15 cellular contexts compared by ENCODE assay signal in genomic region chr14:51251486-51251885, GRCh38. TPM values are rescaled to one million over a fixed set of nuclear protein-coding genes. Genes with fewer than 3 reads are reported as not detected.
DNase-seq lines count a peak whose midpoint lies in the region; ATAC-seq, FAIRE-seq and TF ChIP-seq lines count a peak whose summit lies in the region.
"Had no signal": no experiment of that assay in that cellular context is flagged by ENCODE, and none has a peak within 500 bp of the region (broad histone marks: within the 10 kb centered on the region; RNA-seq: fewer than 3 reads in every experiment).

No MANE protein-coding gene starts in this region.

- no peaks in the 10 kb centered on the region for H3K9me1 ChIP-seq in K562 (ENCODE audit: control insufficient read depth, insufficient read depth, low read length)

- CTCF ChIA-PET in MCF 10A (lab: Yijun Ruan, JAX) = interaction anchor here (0.6 kb wide), 1 partner anchor 242 kb away, joined by 3 read pairs; no protein-coding TSS in a partner anchor
- CTCF ChIA-PET in K562 (lab: Yijun Ruan, JAX; ENCODE audit: low intra/inter-chr PET ratio) = no interaction called here

- 87% methylated on average over 4 of the region's 4 CpGs for WGBS in K562 (ENCODE audit: insufficient coverage, low coverage, missing lambda C conversion rate)

- H4K20me1 ChIP-seq in K562 (replicated peaks; ENCODE audit: control insufficient read depth, insufficient read depth, low read length) = no peaks in the 10 kb centered on the region

- no peaks in the 10 kb centered on the region for H3K4me1 ChIP-seq in breast epithelium
- H3K4me1 ChIP-seq in K562 (replicated peaks in 1 of 2; ENCODE audit: control insufficient read depth in 2 of 2, insufficient read depth in 2 of 2, low read length in 2 of 2) = no peaks in the 10 kb centered on the region

- no peaks in the 10 kb centered on the region for H3K27me3 Mint-ChIP-seq in MCF 10A (ENCODE audit: insufficient read depth, unreplicated experiment)
- H3K27me3 Mint-ChIP-seq: B cell; CD4-positive, alpha-beta T cell had no signal

- H3K36me3 ChIP-seq in breast epithelium (no peaks in the 10 kb centered on the region), K562 (ENCODE audit: control insufficient read depth, insufficient read depth, low read length) (peaks cover 90% of the 10 kb centered on the region)

- H3K9me3 ChIP-seq in breast epithelium = no peaks in the 10 kb centered on the region
- no peaks in the 10 kb centered on the region for H3K9me3 ChIP-seq in K562 (replicated peaks; ENCODE audit: control insufficient read depth, insufficient read depth, low read depth, low read length)

- peaks cover 6% of the 10 kb centered on the region for H3K4me1 Mint-ChIP-seq in MCF 10A (ENCODE audit: insufficient read depth, unreplicated experiment)
- H3K4me1 Mint-ChIP-seq: GM23338, H9 had no signal

- FAIRE-seq in K562 (lab: Jason Lieb, UNC) (no peak), urothelium cell line (lab: Jason Lieb, UNC) (peak; percentile 35)

- H2AFZ ChIP-seq in K562 (ENCODE audit: low read depth, low read length) = no peak overlapping the region
- H2AFZ ChIP-seq: GM23338 had no signal

- DNase-seq in MCF 10A (ENCODE audit: unreplicated experiment) (peak; percentile 18), breast epithelium (ENCODE audit: low spot score in 2 of 2) (no peak), K562 (ENCODE audit: extremely low read depth in 1 of 4, low spot score in 3 of 4) (no peak), urothelium cell line (ENCODE audit: low spot score) (no peak), MV-4-11 (lab: John Stamatoyannopoulos, UW) (no peak)
- no peak for DNase-seq in activated CD4-positive, alpha-beta T cell treated with anti-CD3 and anti-CD28 coated beads for 4 hours
- DNase-seq: C1 segment of cervical spinal cord; Calu3; CD4-positive, alpha-beta T cell; DMS 273 treated with DMSO at 0.1 percent for 48 hours; H9 had no signal

- intact Hi-C loops in MCF 10A (cut with micrococcal nuclease) = no loop called here
- intact Hi-C loops in breast epithelium (cut with DNase I; ENCODE audit: low total_unique reads) = no loop called here
- intact Hi-C loops in K562 (cut with micrococcal nuclease) = no loop called here

- H3K4me3 Mint-ChIP-seq in MCF 10A (ENCODE audit: unreplicated experiment) = no peak overlapping the region
- H3K4me3 Mint-ChIP-seq: B cell; CD4-positive, alpha-beta T cell; GM23338; H9 had no signal

- no peak overlapping the region for H3K4me2 ChIP-seq in K562 (ENCODE audit: insufficient read depth, low read length)
- H3K4me2 ChIP-seq: GM23338 had no signal

- no peak overlapping the region for H3K27ac ChIP-seq in breast epithelium
- no peak overlapping the region for H3K27ac ChIP-seq in K562 (ENCODE audit: extremely low read depth, low read depth, low read length)

- H3K9me3 Mint-ChIP-seq in MCF 10A (ENCODE audit: unreplicated experiment) = no peaks in the 10 kb centered on the region
- H3K9me3 Mint-ChIP-seq: CD4-positive, alpha-beta T cell; GM23338; H9 had no signal

- H3K27ac Mint-ChIP-seq in MCF 10A (ENCODE audit: low read depth, unreplicated experiment) = peak overlapping the region; percentile 58
- H3K27ac Mint-ChIP-seq: B cell; CD4-positive, alpha-beta T cell; GM23338 had no signal

- TF ChIP-seq CTCF in MCF 10A (IDR thresholded peaks at IDR 0.05; ENCODE audit: unreplicated experiment) = no peak
- no peak for TF ChIP-seq CTCF in breast epithelium (IDR thresholded peaks at IDR 0.05)
- TF ChIP-seq CTCF in K562 (IDR thresholded peaks at IDR 0.05 in 2 of 3, conservative IDR thresholded peaks at IDR 0.05 in 1 of 3; ENCODE audit: insufficient read depth in 2 of 3, low read depth in 1 of 3, low read length in 3 of 3) = no peak

- no peak for TF ChIP-seq RAD21 in K562 (CRISPR knock-in tag; conservative IDR thresholded peaks at IDR 0.05 in 1 of 2, IDR thresholded peaks at IDR 0.05 in 1 of 2)

- H3K27me3 ChIP-seq in breast epithelium (no peaks in the 10 kb centered on the region), K562 (ENCODE audit: control insufficient read depth in 2 of 2, insufficient read depth in 2 of 2, low read length in 2 of 2) (no peaks in the 10 kb centered on the region)

- ATAC-seq in K562 = no peak
- ATAC-seq in esophagus mucosa = peak; percentile 80
- ATAC-seq in GM21786 (IDR thresholded peaks at IDR 0.05; ENCODE audit: unreplicated experiment) = no peak
- ATAC-seq: GM23338 had no signal

- no peak overlapping the region for H3K4me3 ChIP-seq in breast epithelium
- H3K4me3 ChIP-seq in K562 = no peak overlapping the region
- H3K4me3 ChIP-seq: GM23338 had no signal

- in situ Hi-C loops in K562 (cut with MboI) = no loop called here

- peaks cover 66% of the 10 kb centered on the region for H3K36me3 Mint-ChIP-seq in MCF 10A (ENCODE audit: insufficient read depth, unreplicated experiment)

- H3K79me2 ChIP-seq in K562 (ENCODE audit: control insufficient read depth, insufficient read depth, low read length) = 0 out of 3 replicates have a peak, but pooled peaks cover 2% of the 10 kb centered on the region

- BruUV-seq in MCF 10A (replicated peaks; lab: Mats Ljungman, UMichigan) (no TSS peak), K562 (replicated peaks; lab: Mats Ljungman, UMichigan) (no TSS peak)

- no peak overlapping the region for H3K9ac ChIP-seq in K562 (ENCODE audit: insufficient read depth in 1 of 2, low read depth in 2 of 2, low read length in 2 of 2)

- TF ChIP-seq POLR2A in breast epithelium (IDR thresholded peaks at IDR 0.05) (no peak), K562 (conservative IDR thresholded peaks at IDR 0.05) (no peak)

- TF ChIP-seq EP300 in K562 (IDR thresholded peaks at IDR 0.05; ENCODE audit: low read length) = no peak

- POLR2A ChIA-PET in MCF 10A (lab: Yijun Ruan, JAX) = interaction anchor here (0.6 to 4.2 kb wide), 3 partner anchors 11 to 1050 kb away, joined by 3 to 19 read pairs (median 3); partner anchors contain the start of genes PYGL and TMX1
- POLR2A ChIA-PET in K562 (lab: Yijun Ruan, JAX) = no interaction called here

TF ChIP-seq in K562, 482 proteins besides CTCF, POLR2A, EP300 and RAD21:
- TF ChIP-seq ZNF274 (IDR thresholded peaks at IDR 0.05; ENCODE audit: borderline replicate concordance, low read depth, low read length) = no peak
- TF ChIP-seq STAT5B (CRISPR knock-in tag; IDR thresholded peaks at IDR 0.05) = no peak
- TF ChIP-seq CSDE1 (IDR thresholded peaks at IDR 0.05) = no peak
- TF ChIP-seq PURB (CRISPR knock-in tag; IDR thresholded peaks at IDR 0.05; ENCODE audit: low read depth) = no peak
- TF ChIP-seq GATAD2A (IDR thresholded peaks at IDR 0.05) = no peak
- TF ChIP-seq, protein P1, sequence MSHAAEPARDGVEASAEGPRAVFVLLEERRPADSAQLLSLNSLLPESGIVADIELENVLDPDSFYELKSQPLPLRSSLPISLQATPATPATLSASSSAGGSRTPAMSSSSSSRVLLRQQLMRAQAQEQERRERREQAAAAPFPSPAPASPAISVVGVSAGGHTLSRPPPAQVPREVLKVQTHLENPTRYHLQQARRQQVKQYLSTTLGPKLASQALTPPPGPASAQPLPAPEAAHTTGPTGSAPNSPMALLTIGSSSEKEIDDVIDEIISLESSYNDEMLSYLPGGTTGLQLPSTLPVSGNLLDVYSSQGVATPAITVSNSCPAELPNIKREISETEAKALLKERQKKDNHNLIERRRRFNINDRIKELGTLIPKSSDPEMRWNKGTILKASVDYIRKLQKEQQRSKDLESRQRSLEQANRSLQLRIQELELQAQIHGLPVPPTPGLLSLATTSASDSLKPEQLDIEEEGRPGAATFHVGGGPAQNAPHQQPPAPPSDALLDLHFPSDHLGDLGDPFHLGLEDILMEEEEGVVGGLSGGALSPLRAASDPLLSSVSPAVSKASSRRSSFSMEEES (CRISPR knock-in tag; IDR thresholded peaks at IDR 0.05) = peak; percentile 16; the same call in 1 of the 2 replicates
- TF ChIP-seq ARHGAP35 (IDR thresholded peaks at IDR 0.05; ENCODE audit: partially characterized antibody) = no peak
- TF ChIP-seq HMGN3 (IDR thresholded peaks at IDR 0.05; ENCODE audit: borderline replicate concordance, extremely low read depth, insufficient read length, low read depth, low read length) = no peak
TF ChIP-seq in K562: peak in this region for 1.

RNA-seq across cellular contexts. Expression of gene TMX1, which starts 11.4 kb away (rescaled TPM):
- total RNA-seq in MCF 10A (2022) (31.9 and 35.0 TPM in 2 replicates), breast epithelium (10 to 100 TPM; 31.5 to 44.1 (median 41.8) TPM), K562 (2014; rRNA removed) (21.5 and 24.7 TPM in 2 replicates), K562 (2014; rRNA removed; fragmentation: Illumina TruSeq; extraction: Trizol) (45.1 and 53.7 TPM in 2 replicates), K562 (2015; rRNA removed; fragmentation: Illumina TruSeq; extraction: Trizol) (38.2 and 39.6 TPM in 2 replicates), K562 (2021) (34.7 and 38.9 TPM in 2 replicates), esophagus mucosa (19.8 TPM)
- total RNA-seq in K562 (2011; cell fraction: chromatin; rRNA removed; ENCODE audit: low replicate concordance) = 22.8 and 67.0 TPM in 2 replicates
- total RNA-seq in K562 (2011; cell fraction: nucleolus; rRNA removed) = 22.5 and 25.8 TPM in 2 replicates
- 41.6 and 55.7 TPM in 2 replicates for total RNA-seq in K562 (2011; cell fraction: nucleoplasm; rRNA removed)
- polyA plus RNA-seq in K562 (2011; rRNA removed) (18.5 and 28.4 TPM in 2 replicates), K562 (2014; fragmentation: Illumina TruSeq; extraction: Trizol) (28.0 and 28.9 TPM in 2 replicates), K562 (2014; fragmentation: Nextera tagmentation; extraction: Ambion mirVana) (100 to 1,000 TPM in 1 of 2 experiments, 10 to 100 TPM in 1; 77.3 to 101 TPM), K562 (2014; rRNA removed) (19.5 and 21.1 TPM in 2 replicates)
- polyA plus RNA-seq in K562 (2011; cell fraction: cytosol; rRNA removed) = 6.8 and 12.0 TPM in 2 replicates
- 6.7 and 7.1 TPM in 2 replicates for polyA plus RNA-seq in K562 (2011; cell fraction: nucleus; rRNA removed)
- 22.8 and 29.5 TPM in 2 replicates for polyA plus RNA-seq in K562 (2012)
- 29.7 and 31.8 TPM in 2 replicates for polyA minus RNA-seq in K562 (2011; rRNA and poly(A)+ RNA removed)
- 17.8 and 21.6 TPM in 2 replicates for polyA minus RNA-seq in K562 (2011; cell fraction: cytosol; rRNA and poly(A)+ RNA removed)
- 16.3 and 34.8 TPM in 2 replicates for polyA minus RNA-seq in K562 (2011; cell fraction: nucleus; rRNA and poly(A)+ RNA removed)
